13 cellular contexts compared by ENCODE assay signal in the genomic region with DNA sequence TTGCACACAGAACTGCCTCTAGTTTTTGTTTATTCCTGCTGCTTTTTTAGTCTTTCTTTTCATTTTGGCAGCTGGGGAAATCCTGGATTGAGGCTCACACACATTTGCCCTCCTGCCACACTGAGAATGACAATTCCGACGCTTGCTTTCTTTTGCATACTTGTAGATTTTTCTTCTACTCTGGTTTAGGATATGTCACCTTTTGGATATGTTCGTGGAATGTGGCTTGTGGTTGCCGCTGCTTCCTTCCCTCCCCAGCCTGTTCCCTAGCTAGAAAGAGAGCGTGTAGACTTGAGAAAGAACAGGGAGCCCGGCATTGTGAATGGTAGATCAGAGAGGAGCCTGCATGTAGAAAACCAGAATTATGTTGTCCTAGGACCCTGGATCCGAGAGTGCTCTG. TPM values are rescaled to one million over a fixed set of nuclear protein-coding genes. Genes with fewer than 3 reads are reported as not detected.
DNase-seq lines count a peak whose midpoint lies in the region; ATAC-seq and TF ChIP-seq lines count a peak whose summit lies in the region.
"Had no signal": no experiment of that assay in that cellular context is flagged by ENCODE, and none has a peak within 500 bp of the region (broad histone marks: within the 10 kb centered on the region; RNA-seq: fewer than 3 reads in every experiment).

No MANE protein-coding gene starts in this region.

- ATAC-seq in GM18868 (IDR thresholded peaks at IDR 0.05; ENCODE audit: unreplicated experiment): no peak
- ATAC-seq: stimulated activated naive CD8-positive, alpha-beta T cell treated with anti-CD3 and anti-CD28 coated beads, Interleukin-15, Interleukin-2, amounts not matched to agents 100 U/mL and 50 U/mL, for 24 hours had no signal

- H3K27me3 ChIP-seq in sigmoid colon: no peaks in the 10 kb centered on the region

- no peak for TF ChIP-seq CTCF in sigmoid colon (IDR thresholded peaks at IDR 0.05)

- no peak for TF ChIP-seq POLR2A in sigmoid colon (IDR thresholded peaks at IDR 0.05)

- intact Hi-C loops in sigmoid colon (cut with DNase I): loop anchor here (1.0 to 2.0 kb wide), 3 partner anchors 98 to 337 kb away; no protein-coding TSS in a partner anchor

- H3K27ac ChIP-seq in sigmoid colon: peak overlapping the region; percentile 25 to 90 (median 75)

- H3K4me3 ChIP-seq in iPS-18c (ENCODE audit: insufficient read depth, low read depth, low read length) (peak overlapping the region; percentile 34; the same call in 1 of the 2 replicates), sigmoid colon (peak overlapping the region in 2 of 4 donors; percentile 5 to 18)

- H3K9me3 ChIP-seq in iPS-18c (ENCODE audit: control insufficient read depth, insufficient read depth, low read length): no peaks in the 10 kb centered on the region
- H3K9me3 ChIP-seq in sigmoid colon: no peaks in the 10 kb centered on the region

- TF ChIP-seq EP300 in sigmoid colon (IDR thresholded peaks at IDR 0.05): no peak

- no peaks in the 10 kb centered on the region for H3K36me3 ChIP-seq in sigmoid colon

- DNase-seq in H4 (ENCODE audit: low spot score) (peak; percentile 62), amniotic epithelial cell (ENCODE audit: low read depth) (peak; percentile 80), sigmoid colon (no peak), NCI-H345 treated with DMSO at 0.1 percent for 48 hours (lab: John Stamatoyannopoulos, UW; ENCODE audit: unreplicated experiment) (no peak), T-helper 2 cell (no peak), GM19238 (ENCODE audit: insufficient read length, low spot score) (no peak)
- DNase-seq: activated CD4-positive, alpha-beta T cell treated with anti-CD3 and anti-CD28 coated beads for 4 hours; hippocampal formation; MV-4-11; natural killer cell; stimulated activated naive CD8-positive, alpha-beta T cell treated with anti-CD3 and anti-CD28 coated beads, Interleukin-15, Interleukin-2, amounts not matched to agents 100 U/mL and 50 U/mL, for 24 hours had no signal

- H3K4me1 ChIP-seq in sigmoid colon: peaks cover 0 to 55% (median 40%) of the 10 kb centered on the region in 4 donors

- WGBS in sigmoid colon, 2 donors: 74 to 91% methylated on average over 7 of the region's 7 CpGs

RNA-seq across cellular contexts. Expression of a gene that starts 56.0 kb away (rescaled TPM):
- 9.3 and 14.0 TPM in 2 replicates for total RNA-seq in H4 (2014; rRNA removed; shearing (Covaris generic))
- 10 to 100 TPM; 11.2 to 19.1 (median 16.1) TPM for total RNA-seq in sigmoid colon
- polyA plus RNA-seq in sigmoid colon: 10 to 100 TPM in 2 of 3 donors, 1 to 10 TPM in 1; 8.3 to 23.3 (median 10.8) TPM

RNA-seq across cellular contexts. Expression of a gene that starts 58.4 kb away (rescaled TPM):
- total RNA-seq in H4 (2014; rRNA removed; shearing (Covaris generic)): 28.8 and 36.8 TPM in 2 replicates
- 10 to 100 TPM; 16.4 to 22.4 (median 20.3) TPM for total RNA-seq in sigmoid colon
- 10 to 100 TPM in 2 of 3 donors, 1 to 10 TPM in 1; 9.6 to 24.6 (median 12.9) TPM for polyA plus RNA-seq in sigmoid colon

Comparison
In these comparisons a context has a peak if more than half of its experiments do, and no peak if none do; other contexts are left out.
1. DNase-seq: peak in H4 (single experiment) and amniotic epithelial cell (single experiment); none in sigmoid colon (single experiment), NCI-H345 treated with DMSO at 0.1 percent for 48 hours (single experiment), T-helper 2 cell (0 of 5) and GM19238 (single experiment).